In the genomic region with DNA sequence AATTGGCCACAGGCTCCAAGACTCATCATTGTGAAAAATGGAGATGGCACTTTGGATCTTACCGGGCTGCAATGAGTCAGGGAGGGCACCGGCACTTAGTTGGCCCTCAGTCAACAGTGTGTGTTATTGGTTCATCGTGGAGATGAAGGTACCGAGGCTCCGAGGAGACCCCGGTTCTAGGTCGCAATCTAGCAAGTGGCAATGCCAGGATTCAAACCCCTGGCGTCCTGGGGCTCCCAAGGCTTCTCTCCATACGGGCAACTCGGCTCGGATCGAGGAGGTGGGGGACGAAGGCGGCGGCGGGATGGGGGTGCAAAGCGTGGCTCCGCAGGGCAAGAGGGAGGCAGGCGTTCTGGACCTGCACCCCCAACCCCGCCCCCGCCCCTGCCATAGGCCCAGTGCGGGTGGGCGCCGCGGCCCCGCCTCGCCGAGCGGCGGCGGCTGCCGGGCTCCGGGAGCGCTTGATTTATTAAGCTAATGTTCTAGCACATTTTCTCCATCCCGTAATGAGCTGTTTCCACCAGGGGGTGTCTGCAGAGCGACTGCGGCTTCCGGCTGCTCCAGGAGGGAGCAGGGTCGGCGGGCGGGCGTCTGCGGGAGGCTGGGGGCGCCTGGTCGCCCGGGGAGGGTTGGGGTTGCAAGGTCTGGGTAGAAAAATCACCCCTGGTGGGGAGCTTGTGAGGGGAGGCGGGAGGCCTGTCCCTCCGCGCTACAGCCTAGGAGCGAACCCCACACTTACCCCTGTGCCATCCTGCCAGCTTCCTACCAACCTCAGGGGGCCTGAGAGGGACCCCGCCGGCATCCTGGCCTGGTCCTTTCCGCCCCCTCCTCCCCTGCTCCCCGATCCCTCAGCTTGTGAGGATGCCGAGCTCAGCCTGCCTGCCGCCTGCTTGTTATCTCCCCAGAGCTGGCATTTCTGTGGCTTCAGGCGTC, we compare ENCODE assay signal across 8 cellular contexts. TPM values are rescaled to one million over a fixed set of nuclear protein-coding genes. Genes with fewer than 3 reads are reported as not detected.
A peak's percentile ranks its signal among the peaks of the same experiment; 100 is the strongest.
DNase-seq lines count a peak whose midpoint lies in the region; ATAC-seq and TF ChIP-seq lines count a peak whose summit lies in the region.

No MANE protein-coding gene starts in this region.

- no peaks in the 10 kb centered on the region for H3K79me2 ChIP-seq in DND-41 (ENCODE audit: insufficient read depth, low read length)
- H3K79me2 ChIP-seq in Loucy (ENCODE audit: insufficient read depth, low read length): no peaks in the 10 kb centered on the region

- no peaks in the 10 kb centered on the region for H3K9me3 Mint-ChIP-seq in activated T-cell treated with anti-CD3 and anti-CD28 coated beads, Interleukin-2, amount 50 U/mL, for 4 hours

- no peaks in the 10 kb centered on the region for H3K36me3 Mint-ChIP-seq in activated T-cell treated with anti-CD3 and anti-CD28 coated beads, Interleukin-2, amount 50 U/mL, for 4 hours (ENCODE audit: insufficient read depth)

- H3K9me2 ChIP-seq in Loucy (replicated peaks; ENCODE audit: low read depth, low read length): no peaks in the 10 kb centered on the region

- H3K27me3 ChIP-seq in DND-41 (ENCODE audit: insufficient read depth, low read length, poor library complexity) (peaks cover 46% of the 10 kb centered on the region), Loucy (ENCODE audit: insufficient read depth, low read length, poor library complexity, severe bottlenecking) (no peaks in the 10 kb centered on the region), foreskin keratinocyte (peaks cover 37% of the 10 kb centered on the region)

- no peaks in the 10 kb centered on the region for H3F3A ChIP-seq in Loucy (ENCODE audit: low read depth)

- H3K36me3 ChIP-seq in DND-41 (ENCODE audit: insufficient read depth, low read length) (no peaks in the 10 kb centered on the region), Loucy (ENCODE audit: insufficient read depth, low read length) (no peaks in the 10 kb centered on the region)

- H3K4me1 Mint-ChIP-seq in activated T-cell treated with anti-CD3 and anti-CD28 coated beads, Interleukin-2, amount 50 U/mL, for 4 hours (ENCODE audit: low read depth): peaks cover 9% of the 10 kb centered on the region

- H3K9me3 ChIP-seq in DND-41 (ENCODE audit: insufficient read depth, low read length, severe bottlenecking) (no peaks in the 10 kb centered on the region), Loucy (ENCODE audit: insufficient read depth, low read depth, low read length) (no peaks in the 10 kb centered on the region)

- peak; percentile 93 for ATAC-seq in DND-41 (ENCODE audit: insufficient read depth, low read depth)
- peak; percentile 64 to 66 for ATAC-seq in activated T-cell treated with anti-CD3 and anti-CD28 coated beads, Interleukin-2, amount 50 U/mL, for 4 hours
- peak; percentile 72 for ATAC-seq in foreskin keratinocyte
- ATAC-seq in omental fat pad (ENCODE audit: low FRiP score): peak; percentile 67
- no peak for ATAC-seq in GM18498 (IDR thresholded peaks at IDR 0.05; ENCODE audit: unreplicated experiment)
- ATAC-seq in HG03196 (IDR thresholded peaks at IDR 0.05; ENCODE audit: unreplicated experiment): no peak
- ATAC-seq in HG02973 (IDR thresholded peaks at IDR 0.05; ENCODE audit: unreplicated experiment): no peak

- peak overlapping the region; percentile 38 for H3K9ac ChIP-seq in DND-41 (ENCODE audit: low read depth, low read length)
- H3K9ac ChIP-seq in Loucy (ENCODE audit: low read depth, low read length, poor library complexity, severe bottlenecking): peak overlapping the region; percentile 45

- DNase-seq in DND-41 (peak; percentile 75), foreskin keratinocyte (no peak), omental fat pad (ENCODE audit: low spot score) (no peak)
- DNase-seq in activated T-cell treated with anti-CD3 and anti-CD28 coated beads, Interleukin-2, amount 50 U/mL, for 4 hours: no peak

- H3K4me3 Mint-ChIP-seq in activated T-cell treated with anti-CD3 and anti-CD28 coated beads, Interleukin-2, amount 50 U/mL, for 4 hours: peak overlapping the region; percentile 73

- TF ChIP-seq CTCF in DND-41 (IDR thresholded peaks at IDR 0.05; ENCODE audit: borderline replicate concordance, extremely low read depth, low read length, poor library complexity, severe bottlenecking): peak; percentile 62
- TF ChIP-seq CTCF in Loucy (conservative IDR thresholded peaks at IDR 0.05; ENCODE audit: low read length): peak; percentile 37
- peak; percentile 66 for TF ChIP-seq CTCF in foreskin keratinocyte (conservative IDR thresholded peaks at IDR 0.05)
- no peak for TF ChIP-seq CTCF in omental fat pad (IDR thresholded peaks at IDR 0.05)

- H2AFZ ChIP-seq in DND-41 (ENCODE audit: low read depth, low read length) (peak overlapping the region; percentile 72), Loucy (ENCODE audit: low read length) (peak overlapping the region; percentile 63)

- H3K4me1 ChIP-seq in DND-41 (ENCODE audit: insufficient read depth, low read length) (peaks cover 21% of the 10 kb centered on the region), Loucy (ENCODE audit: insufficient read depth, low read length, poor library complexity, severe bottlenecking) (peaks cover 18% of the 10 kb centered on the region), foreskin keratinocyte (no peaks in the 10 kb centered on the region)

- H3K4me3 ChIP-seq in DND-41 (ENCODE audit: low read depth in 1 of 2, low read length in 2 of 2) (peak overlapping the region; percentile 14 to 48; a peak in 3 of 4 replicates), Loucy (ENCODE audit: low read length, poor library complexity, severe bottlenecking) (peak overlapping the region; percentile 63)

- H4K20me1 ChIP-seq in DND-41 (ENCODE audit: insufficient read depth, low read length) (no peaks in the 10 kb centered on the region), Loucy (ENCODE audit: insufficient read depth, low read length, poor library complexity, severe bottlenecking) (no peaks in the 10 kb centered on the region)

- H3K4me2 ChIP-seq in DND-41 (ENCODE audit: insufficient read depth, low read length) (peak overlapping the region; percentile 78), Loucy (ENCODE audit: low read depth, low read length, poor library complexity, severe bottlenecking) (peak overlapping the region; percentile 76)

- H3K27me3 Mint-ChIP-seq in activated T-cell treated with anti-CD3 and anti-CD28 coated beads, Interleukin-2, amount 50 U/mL, for 4 hours (ENCODE audit: low read depth): peaks cover 53% of the 10 kb centered on the region

- H3K27ac ChIP-seq in DND-41 (ENCODE audit: low read length): no peak overlapping the region
- no peak overlapping the region for H3K27ac ChIP-seq in foreskin keratinocyte

RNA-seq across cellular contexts. Expression of a gene that starts 48.7 kb away (rescaled TPM):
- total RNA-seq in activated T-cell treated with anti-CD3 and anti-CD28 coated beads, Interleukin-2, amount 50 U/mL, for 4 hours: under 1 TPM; 0.25 to 0.35 (median 0.34) TPM
- total RNA-seq in foreskin keratinocyte: 2.7 and 3.0 TPM in 2 replicates
- polyA plus RNA-seq in foreskin keratinocyte: 1.9 and 2.6 TPM in 2 replicates
- 1 to 10 TPM; 1.4 to 3.8 (median 3.2) TPM for total RNA-seq in omental fat pad

Comparison
In these comparisons a context has a peak if more than half of its experiments do, and no peak if none do; other contexts are left out.
1. ATAC-seq: peak in DND-41 (single experiment), activated T-cell treated with anti-CD3 and anti-CD28 coated beads, Interleukin-2, amount 50 U/mL, for 4 hours (2 of 2), foreskin keratinocyte (single experiment) and omental fat pad (single experiment); none in GM18498 (single experiment), HG03196 (single experiment) and HG02973 (single experiment).
2. CTCF ChIP-seq: peak in DND-41 (single experiment), Loucy (single experiment) and foreskin keratinocyte (single experiment); none in omental fat pad (0 of 3).